Comparison of ENCODE assay signal across 1 cellular context in genomic region chr9:136841646-136842379, GRCh38.
TF ChIP-seq lines count a peak whose summit lies in the region.
"Not testable (repeated sequence)": the region's sequence is repeated elsewhere in the genome, so short reads cannot be mapped to it uniquely, and the experiment has no call there.

No MANE protein-coding gene starts in this region.

TF ChIP-seq in K562, 482 proteins besides CTCF, POLR2A, EP300 and RAD21:
- peak; percentile 2; the same call in 1 of the 2 replicates for TF ChIP-seq RBFOX2 (IDR thresholded peaks at IDR 0.05; ENCODE audit: low read depth, low read length)
- peak; percentile 0; the same call in 1 of the 2 replicates for TF ChIP-seq PTBP1 (IDR thresholded peaks at IDR 0.05; ENCODE audit: low read depth, low read length)
- TF ChIP-seq ZC3H4 (CRISPR knock-in tag; IDR thresholded peaks at IDR 0.05; ENCODE audit: borderline replicate concordance) = 0 out of 2 replicates have a peak, but pooled peaks have one; percentile 6
- TF ChIP-seq BHLHE40 (IDR thresholded peaks at IDR 0.05; ENCODE audit: low read length) = peak; percentile 14; the same call in 1 of the 2 replicates
- TF ChIP-seq POLR2G (IDR thresholded peaks at IDR 0.05; ENCODE audit: low read depth, low read length) = peak; percentile 61
- TF ChIP-seq FIP1L1 (IDR thresholded peaks at IDR 0.05; ENCODE audit: low read depth, low read length, poor library complexity, severe bottlenecking) = peak; percentile 13
- TF ChIP-seq, protein P1, sequence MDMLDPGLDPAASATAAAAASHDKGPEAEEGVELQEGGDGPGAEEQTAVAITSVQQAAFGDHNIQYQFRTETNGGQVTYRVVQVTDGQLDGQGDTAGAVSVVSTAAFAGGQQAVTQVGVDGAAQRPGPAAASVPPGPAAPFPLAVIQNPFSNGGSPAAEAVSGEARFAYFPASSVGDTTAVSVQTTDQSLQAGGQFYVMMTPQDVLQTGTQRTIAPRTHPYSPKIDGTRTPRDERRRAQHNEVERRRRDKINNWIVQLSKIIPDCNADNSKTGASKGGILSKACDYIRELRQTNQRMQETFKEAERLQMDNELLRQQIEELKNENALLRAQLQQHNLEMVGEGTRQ (CRISPR knock-in tag; IDR thresholded peaks at IDR 0.05) = peak; percentile 8; the same call in 1 of the 2 replicates
- peak; percentile 30; the same call in 1 of the 2 replicates for TF ChIP-seq TAF15 (IDR thresholded peaks at IDR 0.05; ENCODE audit: low read depth, low read length)
- TF ChIP-seq, protein P2, sequence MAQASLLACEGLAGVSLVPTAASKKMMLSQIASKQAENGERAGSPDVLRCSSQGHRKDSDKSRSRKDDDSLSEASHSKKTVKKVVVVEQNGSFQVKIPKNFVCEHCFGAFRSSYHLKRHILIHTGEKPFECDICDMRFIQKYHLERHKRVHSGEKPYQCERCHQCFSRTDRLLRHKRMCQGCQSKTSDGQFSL (CRISPR knock-in tag; IDR thresholded peaks at IDR 0.05) = peak; percentile 63
- TF ChIP-seq, protein P2 (tag; IDR thresholded peaks at IDR 0.05) = not testable (repeated sequence)
